Comparison of ENCODE assay signal across 16 cellular contexts in genomic region chr11:133778161-133778560, GRCh38.
DNase-seq lines count a peak whose midpoint lies in the region; ATAC-seq and TF ChIP-seq lines count a peak whose summit lies in the region.
"Had no signal": no experiment of that assay in that cellular context is flagged by ENCODE, and none has a peak within 500 bp of the region (broad histone marks: within the 10 kb centered on the region; RNA-seq: fewer than 3 reads in every experiment).

No MANE protein-coding gene starts in this region.

- H4K8ac ChIP-seq in neuronal stem cell (ENCODE audit: low read depth, low read length), result no peak overlapping the region

- peaks cover 0 to 17% (median 0%) of the 10 kb centered on the region in 12 donors for H3K9me3 ChIP-seq in heart left ventricle
- H3K9me3 ChIP-seq in neuronal stem cell (replicated peaks in 1 of 2; ENCODE audit: control insufficient read depth in 2 of 2, insufficient read depth in 1 of 2, low read depth in 1 of 2, low read length in 2 of 2), result peaks cover 0 to 4% of the 10 kb centered on the region in 2 donors

- no peak overlapping the region for H3K18ac ChIP-seq in neuronal stem cell (ENCODE audit: low read length)

- H3K14ac ChIP-seq in neuronal stem cell (ENCODE audit: low read length), result no peak overlapping the region

- no peak overlapping the region for H2BK5ac ChIP-seq in neuronal stem cell (ENCODE audit: low read length)

- no peak overlapping the region for H3K9ac ChIP-seq in neuronal stem cell (ENCODE audit: low read depth, low read length, poor library complexity)
- H3K9ac ChIP-seq: GM23248 had no signal

- H2AK5ac ChIP-seq in neuronal stem cell (ENCODE audit: low read depth, low read length), result no peak overlapping the region

- no peak overlapping the region for H3K27ac ChIP-seq in heart left ventricle
- H3K27ac ChIP-seq in neuronal stem cell (replicated peaks; ENCODE audit: low read length), result no peak overlapping the region
- H3K27ac ChIP-seq: 22Rv1, GM23248 had no signal

- ATAC-seq in left ventricle myocardium superior (peak; percentile 24), heart left ventricle (no peak), GM18909 (IDR thresholded peaks at IDR 0.05; ENCODE audit: poor library complexity, unreplicated experiment) (no peak)
- ATAC-seq: GM12878 had no signal

- DNase-seq in DMS 273 (lab: John Stamatoyannopoulos, UW; ENCODE audit: unreplicated experiment), result peak; percentile 75
- DNase-seq in DMS 273 treated with DMSO at 0.1 percent for 48 hours (lab: John Stamatoyannopoulos, UW), result no peak
- DNase-seq in left ventricle myocardium superior, result peak; percentile 36
- no peak for DNase-seq in heart left ventricle
- DNase-seq in neuronal stem cell (ENCODE audit: low spot score), result no peak
- DNase-seq in RPMI8226, result no peak
- DNase-seq in NCI-H1436 (lab: John Stamatoyannopoulos, UW), result no peak
- DNase-seq: Caco-2; CD8-positive, alpha-beta memory T cell; DMS79; GM23248; H9; IMR-90 had no signal

- TF ChIP-seq CTCF in heart left ventricle (IDR thresholded peaks at IDR 0.05), result no peak

- peak overlapping the region; percentile 6 for H3K23ac ChIP-seq in neuronal stem cell (ENCODE audit: low read depth, low read length, poor library complexity)

- no peak for TF ChIP-seq POLR2A in heart left ventricle (IDR thresholded peaks at IDR 0.05)

- no peak overlapping the region for H4K91ac ChIP-seq in neuronal stem cell (ENCODE audit: low read depth, low read length, poor library complexity)

- no peaks in the 10 kb centered on the region for H3K79me1 ChIP-seq in neuronal stem cell (ENCODE audit: low read depth, low read length)

- intact Hi-C loops in left ventricle myocardium superior (cut with micrococcal nuclease) (no loop called here), heart left ventricle (cut with DNase I) (no loop called here)

- no peak overlapping the region for H2AFZ ChIP-seq in neuronal stem cell (ENCODE audit: low read length)
- H2AFZ ChIP-seq: GM23248 had no signal

- H3K4me3 ChIP-seq in heart left ventricle (no peak overlapping the region), neuronal stem cell (ENCODE audit: low read length in 2 of 2) (no peak overlapping the region)
- H3K4me3 ChIP-seq: GM12878, GM23248 had no signal

- H3K27me3 ChIP-seq in heart left ventricle (peaks cover 0 to 10% (median 0%) of the 10 kb centered on the region in 9 donors), neuronal stem cell (ENCODE audit: control insufficient read depth in 3 of 3, insufficient read depth in 3 of 3, low read depth in 1 of 3, low read length in 3 of 3) (peaks cover 0 to 1% (median 0%) of the 10 kb centered on the region in 3 experiments)

- H2BK12ac ChIP-seq in neuronal stem cell (ENCODE audit: low read length), result no peak overlapping the region

- H3K4ac ChIP-seq in neuronal stem cell (ENCODE audit: low read length), result no peak overlapping the region

- H2BK120ac ChIP-seq in neuronal stem cell (ENCODE audit: low read depth, low read length), result no peak overlapping the region

- H3K36me3 ChIP-seq in heart left ventricle (no peaks in the 10 kb centered on the region), neuronal stem cell (replicated peaks in 1 of 2; ENCODE audit: control insufficient read depth in 2 of 2, insufficient read depth in 2 of 2, low read length in 2 of 2) (no peaks in the 10 kb centered on the region)

- H3K4me1 ChIP-seq in heart left ventricle (no peaks in the 10 kb centered on the region), neuronal stem cell (ENCODE audit: control insufficient read depth in 2 of 2, insufficient read depth in 1 of 2, low read depth in 1 of 2, low read length in 2 of 2) (no peaks in the 10 kb centered on the region)
- H3K4me1 ChIP-seq: Caco-2 had no signal

- no peak overlapping the region for H2BK15ac ChIP-seq in neuronal stem cell (ENCODE audit: low read length)

- no peak overlapping the region for H3K4me2 ChIP-seq in neuronal stem cell (ENCODE audit: insufficient read depth, low read length, poor library complexity, severe bottlenecking)

- WGBS in heart left ventricle, 4 donors, result 33 to 58% (median 39%) methylated on average over 14 to 18 of the region's 18 CpGs
- no CpG with 5 or more reads among the region's 18 CpGs for WGBS in neuronal stem cell (ENCODE audit: extremely low coverage in 2 of 2, insufficient read length in 2 of 2, insufficient replicate concordance in 1 of 2), 2 donors

Comparison
In these comparisons a context has a peak if more than half of its experiments do, and no peak if none do; other contexts are left out.
1. DNase-seq: peak in DMS 273 (single experiment) and left ventricle myocardium superior (single experiment); none in DMS 273 treated with DMSO at 0.1 percent for 48 hours (single experiment), heart left ventricle (0 of 5), neuronal stem cell (single experiment), RPMI8226 (single experiment) and NCI-H1436 (single experiment).